Comparison of ENCODE assay signal across 15 cellular contexts in the genomic region with DNA sequence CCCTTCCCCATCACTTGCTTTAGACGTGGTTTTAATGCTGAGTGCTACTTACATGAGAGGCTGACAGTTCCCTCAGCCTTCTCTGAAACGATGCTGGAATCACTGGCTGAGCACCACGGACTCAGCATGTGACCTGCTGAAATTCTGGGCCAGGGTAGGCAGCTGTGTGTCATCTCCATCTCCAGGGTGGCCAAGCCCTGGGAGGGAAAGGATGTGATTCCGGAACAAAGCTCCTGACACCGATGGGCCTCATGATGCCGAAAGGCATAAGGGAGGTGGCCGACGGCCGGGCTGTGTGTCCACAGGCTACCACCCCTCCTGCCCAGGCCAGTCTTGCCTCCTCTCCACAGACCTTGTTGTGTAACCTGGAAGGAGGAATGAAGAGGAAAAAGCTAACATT.
DNase-seq lines count a peak whose midpoint lies in the region; ATAC-seq and TF ChIP-seq lines count a peak whose summit lies in the region.
"Had no signal": no experiment of that assay in that cellular context is flagged by ENCODE, and none has a peak within 500 bp of the region (broad histone marks: within the 10 kb centered on the region; RNA-seq: fewer than 3 reads in every experiment).

No MANE protein-coding gene starts in this region.

- H3K4me2 ChIP-seq in neuronal stem cell (ENCODE audit: insufficient read depth, low read length, poor library complexity, severe bottlenecking), result no peak overlapping the region
- H3K4me2 ChIP-seq: PC-9 had no signal

- no peak overlapping the region for H3K14ac ChIP-seq in neuronal stem cell (ENCODE audit: low read length)

- peaks cover 0 to 6% of the 10 kb centered on the region in 2 donors for H3K4me1 ChIP-seq in neuronal stem cell (ENCODE audit: control insufficient read depth in 2 of 2, insufficient read depth in 1 of 2, low read depth in 1 of 2, low read length in 2 of 2)
- H3K4me1 ChIP-seq in suprapubic skin, result no peaks in the 10 kb centered on the region

- H4K8ac ChIP-seq in neuronal stem cell (ENCODE audit: low read depth, low read length), result no peak overlapping the region

- no peak overlapping the region for H2BK5ac ChIP-seq in neuronal stem cell (ENCODE audit: low read length)

- H3K36me3 ChIP-seq in neuronal stem cell (replicated peaks in 1 of 2; ENCODE audit: control insufficient read depth in 2 of 2, insufficient read depth in 2 of 2, low read length in 2 of 2) (no peaks in the 10 kb centered on the region), suprapubic skin (no peaks in the 10 kb centered on the region)

- H2BK15ac ChIP-seq in neuronal stem cell (ENCODE audit: low read length), result no peak overlapping the region

- ATAC-seq in HG02852 (IDR thresholded peaks at IDR 0.05; ENCODE audit: unreplicated experiment), result no peak

- no CpG with 5 or more reads among the region's 9 CpGs for WGBS in neuronal stem cell (ENCODE audit: extremely low coverage in 2 of 2, insufficient read length in 2 of 2, insufficient replicate concordance in 1 of 2), 2 donors
- 82% methylated on average over 9 of the region's 9 CpGs for WGBS in suprapubic skin

- H3K4ac ChIP-seq in neuronal stem cell (ENCODE audit: low read length), result no peak overlapping the region

- no peak overlapping the region for H3K4me3 ChIP-seq in coronary artery
- H3K4me3 ChIP-seq in neuronal stem cell (ENCODE audit: low read length in 2 of 2), result no peak overlapping the region
- no peak overlapping the region for H3K4me3 ChIP-seq in suprapubic skin
- H3K4me3 ChIP-seq: PC-9 had no signal

- no peak overlapping the region for H2AK5ac ChIP-seq in neuronal stem cell (ENCODE audit: low read depth, low read length)

- TF ChIP-seq EP300 in suprapubic skin (IDR thresholded peaks at IDR 0.05), result no peak

- H2BK12ac ChIP-seq in neuronal stem cell (ENCODE audit: low read length), result no peak overlapping the region

- TF ChIP-seq CTCF in coronary artery (IDR thresholded peaks at IDR 0.05) (no peak), suprapubic skin (IDR thresholded peaks at IDR 0.05) (no peak)

- H3K27me3 ChIP-seq in neuronal stem cell (ENCODE audit: control insufficient read depth in 3 of 3, insufficient read depth in 3 of 3, low read depth in 1 of 3, low read length in 3 of 3), result peaks cover 0 to 4% (median 0%) of the 10 kb centered on the region in 3 experiments
- H3K27me3 ChIP-seq in suprapubic skin, result peaks cover 11% of the 10 kb centered on the region

- no peak for TF ChIP-seq POLR2A in suprapubic skin (IDR thresholded peaks at IDR 0.05)

- no peak overlapping the region for H2AFZ ChIP-seq in neuronal stem cell (ENCODE audit: low read length)
- H2AFZ ChIP-seq: PC-9 had no signal

- H4K91ac ChIP-seq in neuronal stem cell (ENCODE audit: low read depth, low read length, poor library complexity), result no peak overlapping the region

- DNase-seq in D341Med (ENCODE audit: low spot score), result peak; percentile 12
- DNase-seq in coronary artery (ENCODE audit: low spot score), result peak; percentile 59
- DNase-seq in neuronal stem cell (ENCODE audit: low spot score), result no peak
- DNase-seq in suprapubic skin (ENCODE audit: low spot score in 2 of 2), result peak; percentile 35 to 59
- DNase-seq in NCI-H2171 (lab: John Stamatoyannopoulos, UW), result no peak
- DNase-seq in HCEC 1CT, result no peak
- DNase-seq: DMS53, KG1, NCI-H1417 treated with DMSO at 0.1 percent for 48 hours, NCI-H1930, NCI-H2171 treated with DMSO at 0.1 percent for 48 hours, NCI-H446 treated with DMSO at 0.1 percent for 48 hours, NCI-H774, PC-9 had no signal

- H3K27ac ChIP-seq in coronary artery (no peak overlapping the region), neuronal stem cell (replicated peaks; ENCODE audit: low read length) (no peak overlapping the region), suprapubic skin (no peak overlapping the region)
- H3K27ac ChIP-seq: PC-9 had no signal

- H3K9ac ChIP-seq in neuronal stem cell (ENCODE audit: low read depth, low read length, poor library complexity), result no peak overlapping the region

- H3K23ac ChIP-seq in neuronal stem cell (ENCODE audit: low read depth, low read length, poor library complexity), result no peak overlapping the region

- H3K9me3 ChIP-seq in neuronal stem cell (replicated peaks in 1 of 2; ENCODE audit: control insufficient read depth in 2 of 2, insufficient read depth in 1 of 2, low read depth in 1 of 2, low read length in 2 of 2) (peaks cover 0 to 3% of the 10 kb centered on the region in 2 donors), suprapubic skin (no peaks in the 10 kb centered on the region)

- H3K79me1 ChIP-seq in neuronal stem cell (ENCODE audit: low read depth, low read length), result peaks cover 1% of the 10 kb centered on the region

- H2BK120ac ChIP-seq in neuronal stem cell (ENCODE audit: low read depth, low read length), result no peak overlapping the region

- H3K18ac ChIP-seq in neuronal stem cell (ENCODE audit: low read length), result peak overlapping the region; percentile 67

Comparison
In these comparisons a context has a peak if more than half of its experiments do, and no peak if none do; other contexts are left out.
1. DNase-seq: peak in D341Med (single experiment), coronary artery (single experiment) and suprapubic skin (2 of 2); none in neuronal stem cell (single experiment), NCI-H2171 (single experiment) and HCEC 1CT (single experiment).